Comparison of ENCODE assay signal across 9 cellular contexts in genomic region chr3:67947808-67948508, GRCh38.
DNase-seq lines count a peak whose midpoint lies in the region; ATAC-seq and TF ChIP-seq lines count a peak whose summit lies in the region.
"Had no signal": no experiment of that assay in that cellular context is flagged by ENCODE, and none has a peak within 500 bp of the region (broad histone marks: within the 10 kb centered on the region; RNA-seq: fewer than 3 reads in every experiment).

No MANE protein-coding gene starts in this region.

- H3K4me1 ChIP-seq in PC-3 (ENCODE audit: insufficient read depth, low read length): no peaks in the 10 kb centered on the region
- peaks cover 5% of the 10 kb centered on the region for H3K4me1 ChIP-seq in neuron (ENCODE audit: insufficient read depth, low read length)
- H3K4me1 ChIP-seq: heart left ventricle had no signal

- no peaks in the 10 kb centered on the region for H3K79me2 ChIP-seq in PC-3 (ENCODE audit: low read length)

- ATAC-seq in PC-3 (peak; percentile 56; the same call in 1 of the 2 replicates), HG02798 (IDR thresholded peaks at IDR 0.05; ENCODE audit: poor library complexity, unreplicated experiment) (no peak), GM19324 (IDR thresholded peaks at IDR 0.05; ENCODE audit: low FRiP score, unreplicated experiment) (no peak), GM21529 (IDR thresholded peaks at IDR 0.05; ENCODE audit: unreplicated experiment) (no peak)
- ATAC-seq: heart left ventricle had no signal

- DNase-seq in COR-L47 (lab: John Stamatoyannopoulos, UW) (peak; percentile 60), PC-3 (peak; percentile 31), posterior cingulate gyrus (no peak)
- peak; percentile 79 for DNase-seq in activated effector memory CD4-positive, alpha-beta T cell treated with anti-CD3 and anti-CD28 coated beads, Interleukin-2, amount 50 U/mL, for 16 hours
- DNase-seq: heart left ventricle had no signal

- H3K9me2 ChIP-seq in PC-3 (replicated peaks; ENCODE audit: low read length): no peaks in the 10 kb centered on the region

- no peak overlapping the region for H3K27ac ChIP-seq in PC-3 (ENCODE audit: low read length)
- H3K27ac ChIP-seq: heart left ventricle had no signal

- no peak for TF ChIP-seq CTCF in PC-3 (conservative IDR thresholded peaks at IDR 0.05; ENCODE audit: low read depth, low read length)

- H4K20me1 ChIP-seq in PC-3 (ENCODE audit: low read length): no peaks in the 10 kb centered on the region

- H3K4me3 ChIP-seq in PC-3 (ENCODE audit: low read length): no peak overlapping the region
- no peak overlapping the region for H3K4me3 ChIP-seq in neuron (ENCODE audit: low read length)
- H3K4me3 ChIP-seq: heart left ventricle had no signal

- BruUV-seq in PC-3 (replicated peaks; lab: Mats Ljungman, UMichigan): no TSS peak

- H2AFZ ChIP-seq in PC-3 (ENCODE audit: low read length) (no peak overlapping the region), neuron (ENCODE audit: low read depth, low read length) (peak overlapping the region; percentile 23)

- H3K9me3 ChIP-seq in PC-3 (ENCODE audit: low read length) (no peaks in the 10 kb centered on the region), neuron (ENCODE audit: low read length) (no peaks in the 10 kb centered on the region)

- intact Hi-C loops in PC-3 (cut with micrococcal nuclease): no loop called here
- intact Hi-C loops in posterior cingulate gyrus (cut with DNase I): no loop called here

- no peak overlapping the region for H3K4me2 ChIP-seq in PC-3 (ENCODE audit: low read length)

- POLR2A ChIA-PET in PC-3 (lab: Charles Lee; ENCODE audit: unreplicated experiment): no interaction called here

- H3F3A ChIP-seq in PC-3 (ENCODE audit: low read length, unreplicated experiment): no peaks in the 10 kb centered on the region

- H3K36me3 ChIP-seq in PC-3 (ENCODE audit: low read depth, low read length): no peaks in the 10 kb centered on the region
- H3K36me3 ChIP-seq in neuron (ENCODE audit: insufficient read depth, low read length): no peaks in the 10 kb centered on the region
- H3K36me3 ChIP-seq: heart left ventricle had no signal

- CTCF ChIA-PET in PC-3 (lab: Charles Lee): interaction anchor here (0.6 kb wide), 1 partner anchor 346 kb away, joined by 5 read pairs; no protein-coding TSS in a partner anchor

- no peak overlapping the region for H3K9ac ChIP-seq in PC-3 (ENCODE audit: low read length)

- H3K27me3 ChIP-seq in PC-3 (ENCODE audit: low read length) (no peaks in the 10 kb centered on the region), neuron (ENCODE audit: insufficient read depth, low read length) (no peaks in the 10 kb centered on the region)
- H3K27me3 ChIP-seq: heart left ventricle had no signal

Comparison
In these comparisons a context has a peak if more than half of its experiments do, and no peak if none do; other contexts are left out.
1. DNase-seq: peak in COR-L47 (single experiment), PC-3 (single experiment) and activated effector memory CD4-positive, alpha-beta T cell treated with anti-CD3 and anti-CD28 coated beads, Interleukin-2, amount 50 U/mL, for 16 hours (single experiment); none in posterior cingulate gyrus (0 of 10).